Comparison of ENCODE assay signal across 16 cellular contexts in genomic region chr21:36640260-36641244, GRCh38. TPM values are rescaled to one million over a fixed set of nuclear protein-coding genes. Genes with fewer than 3 reads are reported as not detected.
DNase-seq lines count a peak whose midpoint lies in the region; ATAC-seq and TF ChIP-seq lines count a peak whose summit lies in the region.
"Had no signal": no experiment of that assay in that cellular context is flagged by ENCODE, and none has a peak within 500 bp of the region (broad histone marks: within the 10 kb centered on the region; RNA-seq: fewer than 3 reads in every experiment).

No MANE protein-coding gene starts in this region.

- no peaks in the 10 kb centered on the region for H3K9me2 ChIP-seq in SK-N-SH

- CTCF ChIA-PET in SK-N-SH (lab: Yijun Ruan, JAX), result interaction anchor here (1.5 to 2.4 kb wide), 2 partner anchors 10 kb away, joined by 10 to 15 read pairs; no protein-coding TSS in a partner anchor

- no peak overlapping the region for H2AFZ ChIP-seq in SK-N-SH (ENCODE audit: low read depth)

- no peaks in the 10 kb centered on the region; the same call in 1 of the 2 replicates for H3K9me3 ChIP-seq in SK-N-SH
- H3K9me3 ChIP-seq: neutrophil, vagina had no signal

- DNase-seq in SK-N-SH (no peak), NCI-H69 (lab: John Stamatoyannopoulos, UW) (peak; percentile 42), fibroblast of villous mesenchyme (ENCODE audit: low read depth) (peak; percentile 76), type B pancreatic cell (ENCODE audit: extremely low spot score, unreplicated experiment) (no peak), iPS-NIHi7 (ENCODE audit: extremely low spot score) (no peak), NCI-H446 treated with DMSO at 0.1 percent for 48 hours (lab: John Stamatoyannopoulos, UW) (no peak), SKM-1 treated with dmso at 0.1 percent for 144 hours (lab: John Stamatoyannopoulos, UW; ENCODE audit: unreplicated experiment) (no peak)
- DNase-seq: activated CD8-positive, alpha-beta T cell treated with anti-CD3 and anti-CD28 coated beads, Interleukin-2, amount 10 ng/mL, durations not matched to agents 7 days and 5 days; NCI-H2029 treated with DMSO at 0.1 percent for 48 hours had no signal

- no peak overlapping the region for H3K27ac Mint-ChIP-seq in type B pancreatic cell
- H3K27ac Mint-ChIP-seq: activated CD8-positive, alpha-beta T cell treated with anti-CD3 and anti-CD28 coated beads, Interleukin-2, amount 10 ng/mL, durations not matched to agents 7 days and 5 days; stimulated activated naive CD8-positive, alpha-beta T cell treated with anti-CD3 and anti-CD28 coated beads, Interleukin-15, Interleukin-2, amounts not matched to agents 100 ng/mL and 50 ng/mL, for 24 hours had no signal

- no peaks in the 10 kb centered on the region for H3K36me3 ChIP-seq in SK-N-SH (replicated peaks in 1 of 2; ENCODE audit: control insufficient read depth in 1 of 2, insufficient read depth in 2 of 2, low read length in 1 of 2)
- H3K36me3 ChIP-seq: neutrophil, vagina had no signal

- TF ChIP-seq EP300 in SK-N-SH (IDR thresholded peaks at IDR 0.05; ENCODE audit: borderline replicate concordance in 1 of 2, low read depth in 1 of 2, low read length in 1 of 2), result no peak

- peaks cover 33% of the 10 kb centered on the region; the same call in 1 of the 2 replicates for H3K27me3 ChIP-seq in SK-N-SH (ENCODE audit: insufficient read depth)
- H3K27me3 ChIP-seq: vagina had no signal

- peaks cover 15% of the 10 kb centered on the region for H3K9me3 Mint-ChIP-seq in type B pancreatic cell

- no peaks in the 10 kb centered on the region; a peak in 1 of 4 replicates for H3K4me1 ChIP-seq in SK-N-SH (ENCODE audit: control insufficient read depth in 1 of 2, insufficient read depth in 2 of 2, low read depth in 1 of 2, low read length in 1 of 2)
- H3K4me1 ChIP-seq: vagina had no signal

- H3K79me2 ChIP-seq in SK-N-SH (ENCODE audit: insufficient read depth), result no peaks in the 10 kb centered on the region

- H3K9ac ChIP-seq in SK-N-SH, result no peak overlapping the region

- H3K4me3 Mint-ChIP-seq in type B pancreatic cell, result no peak overlapping the region
- H3K4me3 Mint-ChIP-seq: activated CD8-positive, alpha-beta T cell treated with anti-CD3 and anti-CD28 coated beads, Interleukin-2, amount 10 ng/mL, durations not matched to agents 7 days and 5 days; stimulated activated naive CD8-positive, alpha-beta T cell treated with anti-CD3 and anti-CD28 coated beads, Interleukin-15, Interleukin-2, amounts not matched to agents 100 ng/mL and 50 ng/mL, for 24 hours had no signal

- peaks cover 15% of the 10 kb centered on the region for H3K27me3 Mint-ChIP-seq in type B pancreatic cell
- H3K27me3 Mint-ChIP-seq: stimulated activated naive CD8-positive, alpha-beta T cell treated with anti-CD3 and anti-CD28 coated beads, Interleukin-15, Interleukin-2, amounts not matched to agents 100 ng/mL and 50 ng/mL, for 24 hours had no signal

- H3K4me2 ChIP-seq in SK-N-SH, result 0 out of 2 replicates have a peak overlapping the region, but pooled peaks have one; percentile 16

- POLR2A ChIA-PET in SK-N-SH (lab: Yijun Ruan, JAX), result no interaction called here

- no peak for TF ChIP-seq CTCF in SK-N-SH (IDR thresholded peaks at IDR 0.05)
- TF ChIP-seq CTCF in fibroblast of villous mesenchyme (IDR thresholded peaks at IDR 0.05; ENCODE audit: insufficient read depth, low read depth, low read length), result no peak
- peak; percentile 39 for TF ChIP-seq CTCF in type B pancreatic cell (conservative IDR thresholded peaks at IDR 0.05)

- H3K27ac ChIP-seq in SK-N-SH (ENCODE audit: low read depth in 2 of 2, low read length in 1 of 2), result no peak overlapping the region
- H3K27ac ChIP-seq: neutrophil, vagina had no signal

- TF ChIP-seq RAD21 in SK-N-SH (IDR thresholded peaks at IDR 0.05; ENCODE audit: low read length), result no peak

- no peak for ATAC-seq in SK-N-SH treated with all-trans-retinoic acid at 6 μM for 48 hours
- ATAC-seq: activated CD8-positive, alpha-beta T cell treated with anti-CD3 and anti-CD28 coated beads, Interleukin-2, amount 10 ng/mL, durations not matched to agents 7 days and 5 days; sciatic nerve had no signal

- H4K20me1 ChIP-seq in SK-N-SH (ENCODE audit: insufficient read depth), result no peaks in the 10 kb centered on the region

- no peaks in the 10 kb centered on the region for H3F3A ChIP-seq in SK-N-SH (replicated peaks; ENCODE audit: insufficient read depth)

- H3K4me3 ChIP-seq in SK-N-SH (ENCODE audit: low read depth in 2 of 2, low read length in 1 of 2) (no peak overlapping the region), fibroblast of villous mesenchyme (ENCODE audit: low read depth, low read length) (no peak overlapping the region)
- H3K4me3 ChIP-seq: vagina had no signal

- H3K36me3 Mint-ChIP-seq in type B pancreatic cell, result no peaks in the 10 kb centered on the region

- 40% methylated on average over 18 of the region's 20 CpGs for WGBS in SK-N-SH (ENCODE audit: low lambda C conversion rate)

- peaks cover 13% of the 10 kb centered on the region for H3K4me1 Mint-ChIP-seq in type B pancreatic cell (ENCODE audit: unreplicated experiment)

TF ChIP-seq in SK-N-SH, 30 proteins besides CTCF, POLR2A, EP300 and RAD21 (continues in another document):
- TF ChIP-seq RCOR1 (IDR thresholded peaks at IDR 0.05; ENCODE audit: low read length), result no peak
- no peak for TF ChIP-seq JUND (IDR thresholded peaks at IDR 0.05)
- TF ChIP-seq PBX3 (IDR thresholded peaks at IDR 0.05), result no peak
- no peak for TF ChIP-seq FOXJ3 (CRISPR knock-in tag; IDR thresholded peaks at IDR 0.05)
- no peak for TF ChIP-seq FOSL2 (IDR thresholded peaks at IDR 0.05; ENCODE audit: borderline replicate concordance, low read depth)
- TF ChIP-seq TCF12 (IDR thresholded peaks at IDR 0.05), result no peak

TF ChIP-seq in SK-N-SH treated with all-trans-retinoic acid at 6 μM for 48 hours, 23 proteins besides CTCF, POLR2A, EP300 and RAD21 (continues in another document):
- no peak for TF ChIP-seq ZNF8 (CRISPR knock-in tag; IDR thresholded peaks at IDR 0.05)
- no peak for TF ChIP-seq GLIS3 (CRISPR knock-in tag; IDR thresholded peaks at IDR 0.05)
- TF ChIP-seq ZFP30 (CRISPR knock-in tag; IDR thresholded peaks at IDR 0.05), result no peak
- TF ChIP-seq POU6F1 (CRISPR knock-in tag; IDR thresholded peaks at IDR 0.05; ENCODE audit: borderline replicate concordance, low read depth), result no peak
- TF ChIP-seq CSRNP3 (CRISPR knock-in tag; IDR thresholded peaks at IDR 0.05), result no peak
- no peak for TF ChIP-seq ZNF565 (CRISPR knock-in tag; conservative IDR thresholded peaks at IDR 0.05; ENCODE audit: low read depth)
- TF ChIP-seq ZNF70 (CRISPR knock-in tag; IDR thresholded peaks at IDR 0.05), result no peak
- TF ChIP-seq CREB5 (CRISPR knock-in tag; IDR thresholded peaks at IDR 0.05; ENCODE audit: low read depth), result no peak
- TF ChIP-seq TOX (CRISPR knock-in tag; IDR thresholded peaks at IDR 0.05; ENCODE audit: borderline replicate concordance), result no peak
- TF ChIP-seq PPARA (CRISPR knock-in tag; IDR thresholded peaks at IDR 0.05; ENCODE audit: borderline replicate concordance), result no peak

RNA-seq across cellular contexts. Expression of gene SIM2, which starts 58.4 kb away (rescaled TPM):
- not detected in 2 replicates for polyA plus RNA-seq in SK-N-SH (2012; rRNA removed)
- polyA plus RNA-seq in SK-N-SH (2012; cell fraction: cytosol; rRNA removed), result not detected in 2 replicates
- not detected in 2 replicates for polyA plus RNA-seq in SK-N-SH (2012; cell fraction: nucleus; rRNA removed)
- total RNA-seq in fibroblast of villous mesenchyme (0.32 TPM in 1 of 2 replicates, not detected in the other), type B pancreatic cell (ENCODE audit: low replicate concordance) (0.50 and 14.8 TPM in 2 replicates)
- total RNA-seq: activated CD8-positive, alpha-beta T cell treated with anti-CD3 and anti-CD28 coated beads, Interleukin-2, amount 10 ng/mL, durations not matched to agents 7 days and 5 days; fibroblast of lung; lung microvascular endothelial cell; sciatic nerve; vagina had no signal

Comparison
In these comparisons a context has a peak if more than half of its experiments do, and no peak if none do; other contexts are left out.
1. DNase-seq: peak in NCI-H69 (single experiment) and fibroblast of villous mesenchyme (single experiment); none in SK-N-SH (single experiment), type B pancreatic cell (single experiment), iPS-NIHi7 (single experiment), NCI-H446 treated with DMSO at 0.1 percent for 48 hours (single experiment) and SKM-1 treated with dmso at 0.1 percent for 144 hours (single experiment).